17 cellular contexts compared by ENCODE assay signal in genomic region chr7:12092499-12093130, GRCh38.
"Had no signal": no experiment of that assay in that cellular context is flagged by ENCODE, and none has a peak within 500 bp of the region (broad histone marks: within the 10 kb centered on the region; RNA-seq: fewer than 3 reads in every experiment).

No MANE protein-coding gene starts in this region.

- H3K27me3 Mint-ChIP-seq: activated CD4-positive, alpha-beta memory T cell treated with anti-CD3 and anti-CD28 coated beads, Interleukin-2, amount 10 ng/mL, durations not matched to agents 7 days and 5 days; activated CD4-positive, alpha-beta T cell treated with anti-CD3 and anti-CD28 coated beads for 36 hours; activated naive CD4-positive, alpha-beta T cell treated with anti-CD3 and anti-CD28 coated beads, Interleukin-2, amount 50 U/mL, for 24 hours; activated T-cell treated with anti-CD3 and anti-CD28 coated beads, Interleukin-2, amount 50 U/mL, for 24 hours had no signal

- DNase-seq: activated CD4-positive, alpha-beta memory T cell treated with anti-CD3 and anti-CD28 coated beads, Interleukin-2, amount 10 ng/mL, durations not matched to agents 7 days and 5 days; activated CD4-positive, alpha-beta T cell treated with anti-CD3 and anti-CD28 coated beads for 36 hours; activated effector memory CD4-positive, alpha-beta T cell treated with Interleukin-2 at 50 U/mL for 16 hours; activated T-cell treated with anti-CD3 and anti-CD28 coated beads, Interleukin-2, amount 50 U/mL, for 24 hours; amniotic stem cell; body of pancreas; dermis blood vessel endothelial cell; effector memory CD8-positive, alpha-beta T cell; hypothalamus; kidney glomerular epithelial cell; mesendoderm; stimulated activated naive B cell treated with anti-CD40 and anti-IgM and Interleukin-4, amounts not matched to agents 10 μg/mL and 1 μg/mL and 100 μg/mL, for 72 hours; tibial artery; WERI-Rb-1 had no signal

- H3K9me3 Mint-ChIP-seq: activated CD4-positive, alpha-beta memory T cell treated with anti-CD3 and anti-CD28 coated beads, Interleukin-2, amount 10 ng/mL, durations not matched to agents 7 days and 5 days; activated naive CD4-positive, alpha-beta T cell treated with anti-CD3 and anti-CD28 coated beads, Interleukin-2, amount 50 U/mL, for 24 hours; activated T-cell treated with anti-CD3 and anti-CD28 coated beads, Interleukin-2, amount 50 U/mL, for 24 hours; effector memory CD8-positive, alpha-beta T cell; natural killer cell treated with Interleukin-12 subunit alpha and Interleukin-12 subunit beta and Interleukin-15 and Interleukin-18, amount 100 ng/mL, for 72 hours; stimulated activated naive B cell treated with anti-CD40 and anti-IgM and Interleukin-4, amounts not matched to agents 10 μg/mL and 1 μg/mL and 100 μg/mL, for 72 hours had no signal

- H3K4me1 Mint-ChIP-seq: activated CD4-positive, alpha-beta memory T cell treated with anti-CD3 and anti-CD28 coated beads, Interleukin-2, amount 10 ng/mL, durations not matched to agents 7 days and 5 days; activated CD4-positive, alpha-beta T cell treated with anti-CD3 and anti-CD28 coated beads for 36 hours; activated naive CD4-positive, alpha-beta T cell treated with anti-CD3 and anti-CD28 coated beads, Interleukin-2, amount 50 U/mL, for 24 hours; stimulated activated naive B cell treated with anti-CD40 and anti-IgM and Interleukin-4, amounts not matched to agents 10 μg/mL and 1 μg/mL and 100 μg/mL, for 72 hours had no signal

- FAIRE-seq: urothelium cell line had no signal

- H3K27ac ChIP-seq: body of pancreas, tibial artery, WERI-Rb-1 had no signal

- ATAC-seq: activated CD4-positive, alpha-beta T cell treated with anti-CD3 and anti-CD28 coated beads for 36 hours; body of pancreas; effector memory CD8-positive, alpha-beta T cell; stimulated activated naive B cell treated with anti-CD40 and anti-IgM and Interleukin-4, amounts not matched to agents 10 μg/mL and 1 μg/mL and 100 μg/mL, for 72 hours had no signal

- H3K27ac Mint-ChIP-seq: activated CD4-positive, alpha-beta memory T cell treated with anti-CD3 and anti-CD28 coated beads, Interleukin-2, amount 10 ng/mL, durations not matched to agents 7 days and 5 days; activated CD4-positive, alpha-beta T cell treated with anti-CD3 and anti-CD28 coated beads for 36 hours; activated naive CD4-positive, alpha-beta T cell treated with anti-CD3 and anti-CD28 coated beads, Interleukin-2, amount 50 U/mL, for 24 hours; activated T-cell treated with anti-CD3 and anti-CD28 coated beads, Interleukin-2, amount 50 U/mL, for 24 hours; effector memory CD8-positive, alpha-beta T cell; natural killer cell treated with Interleukin-12 subunit alpha and Interleukin-12 subunit beta and Interleukin-15 and Interleukin-18, amount 100 ng/mL, for 72 hours; stimulated activated naive B cell treated with anti-CD40 and anti-IgM and Interleukin-4, amounts not matched to agents 10 μg/mL and 1 μg/mL and 100 μg/mL, for 72 hours had no signal

- H3K4me1 ChIP-seq: body of pancreas, tibial artery had no signal

- H3K36me3 ChIP-seq: tibial artery, WERI-Rb-1 had no signal

- H3K4me3 ChIP-seq: body of pancreas, tibial artery had no signal

- H3K36me3 Mint-ChIP-seq: activated naive CD4-positive, alpha-beta T cell treated with anti-CD3 and anti-CD28 coated beads, Interleukin-2, amount 50 U/mL, for 24 hours; natural killer cell treated with Interleukin-12 subunit alpha and Interleukin-12 subunit beta and Interleukin-15 and Interleukin-18, amount 100 ng/mL, for 72 hours had no signal

- H3K9me3 ChIP-seq: body of pancreas, tibial artery had no signal

- H3K4me3 Mint-ChIP-seq: activated CD4-positive, alpha-beta memory T cell treated with anti-CD3 and anti-CD28 coated beads, Interleukin-2, amount 10 ng/mL, durations not matched to agents 7 days and 5 days; activated CD4-positive, alpha-beta T cell treated with anti-CD3 and anti-CD28 coated beads for 36 hours; activated naive CD4-positive, alpha-beta T cell treated with anti-CD3 and anti-CD28 coated beads, Interleukin-2, amount 50 U/mL, for 24 hours; activated T-cell treated with anti-CD3 and anti-CD28 coated beads, Interleukin-2, amount 50 U/mL, for 24 hours; effector memory CD8-positive, alpha-beta T cell; natural killer cell treated with Interleukin-12 subunit alpha and Interleukin-12 subunit beta and Interleukin-15 and Interleukin-18, amount 100 ng/mL, for 72 hours; stimulated activated naive B cell treated with anti-CD40 and anti-IgM and Interleukin-4, amounts not matched to agents 10 μg/mL and 1 μg/mL and 100 μg/mL, for 72 hours had no signal

- H3K27me3 ChIP-seq: body of pancreas, tibial artery had no signal
